In the genomic region with DNA sequence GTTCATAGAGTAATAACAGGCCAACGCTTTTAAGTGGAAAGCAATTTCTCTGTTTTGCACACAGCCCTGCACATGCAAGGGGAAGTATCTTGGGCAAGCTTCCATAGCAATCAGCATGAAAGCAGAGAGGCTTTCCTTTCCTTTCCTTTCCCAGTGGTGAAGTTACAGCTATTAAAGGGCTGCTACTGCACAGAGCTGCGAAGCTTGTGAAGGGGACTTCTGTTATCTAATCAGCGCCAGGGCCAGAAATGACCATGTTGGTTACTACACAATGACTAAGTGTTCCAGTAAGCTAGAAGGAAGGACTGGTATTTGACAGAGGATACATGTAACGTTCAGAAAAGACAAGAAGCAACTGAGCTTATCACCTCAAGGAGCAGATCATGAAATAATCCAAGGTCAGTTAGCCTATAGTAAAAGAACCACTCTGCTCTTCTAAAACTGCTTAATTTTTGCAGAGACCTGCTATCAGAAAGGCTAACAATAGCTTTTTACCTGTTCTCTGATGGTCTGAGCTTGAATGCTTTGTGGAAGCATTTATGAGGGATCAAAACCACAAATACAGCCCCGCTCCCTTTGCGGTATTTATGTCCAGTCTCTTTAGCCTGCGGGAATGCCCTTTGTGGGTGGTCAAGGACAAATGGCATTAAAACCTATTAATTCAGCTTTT, we compare ENCODE assay signal across 8 cellular contexts. TPM values are rescaled to one million over a fixed set of nuclear protein-coding genes. Genes with fewer than 3 reads are reported as not detected.
DNase-seq lines count a peak whose midpoint lies in the region; ATAC-seq, FAIRE-seq and TF ChIP-seq lines count a peak whose summit lies in the region.

No MANE protein-coding gene starts in this region.

- peak; percentile 65 for TF ChIP-seq POLR2A in K562 (conservative IDR thresholded peaks at IDR 0.05)

- no peaks in the 10 kb centered on the region for H3K9me1 ChIP-seq in K562 (ENCODE audit: control insufficient read depth, insufficient read depth, low read length)

- H3K9me3 ChIP-seq in K562 (replicated peaks; ENCODE audit: control insufficient read depth, insufficient read depth, low read depth, low read length): no peaks in the 10 kb centered on the region
- no peaks in the 10 kb centered on the region for H3K9me3 ChIP-seq in mesodermal cell (ENCODE audit: control insufficient read depth, low read length)

- intact Hi-C loops in K562 (cut with micrococcal nuclease): loop anchor here (1.0 to 2.0 kb wide), 2 partner anchors 13 to 45 kb away; a partner anchor contains a TSS

- H3K27ac ChIP-seq in K562 (ENCODE audit: extremely low read depth, low read depth, low read length) (peak overlapping the region; percentile 97), mesodermal cell (ENCODE audit: low read depth, low read length, severe bottlenecking) (peak overlapping the region; percentile 91)

- peak; percentile 80 for DNase-seq in EH (ENCODE audit: low read depth)
- DNase-seq in K562 (ENCODE audit: extremely low read depth in 1 of 4, low spot score in 3 of 4): peak; percentile 65 to 96 (median 78)
- no peak for DNase-seq in NCI-H187 (lab: John Stamatoyannopoulos, UW)
- no peak for DNase-seq in activated naive CD4-positive, alpha-beta T cell treated with anti-CD3 and anti-CD28 coated beads, Interleukin-2, amount 50 U/mL, for 16 hours

- no TSS peak for BruUV-seq in K562 (replicated peaks; lab: Mats Ljungman, UMichigan)

- H4K20me1 ChIP-seq in K562 (replicated peaks; ENCODE audit: control insufficient read depth, insufficient read depth, low read length): no peaks in the 10 kb centered on the region

- peaks cover 94% of the 10 kb centered on the region for H3K79me2 ChIP-seq in K562 (ENCODE audit: control insufficient read depth, insufficient read depth, low read length)

- TF ChIP-seq EP300 in K562 (IDR thresholded peaks at IDR 0.05; ENCODE audit: low read length): peak; percentile 99

- peak overlapping the region in 1 of 2 experiments; percentile 86; a peak in 2 of 4 replicates for H3K9ac ChIP-seq in K562 (ENCODE audit: insufficient read depth in 1 of 2, low read depth in 2 of 2, low read length in 2 of 2)

- no peak for TF ChIP-seq CTCF in K562 (IDR thresholded peaks at IDR 0.05 in 2 of 3, conservative IDR thresholded peaks at IDR 0.05 in 1 of 3; ENCODE audit: insufficient read depth in 2 of 3, low read depth in 1 of 3, low read length in 3 of 3)

- H3K36me3 ChIP-seq in K562 (ENCODE audit: control insufficient read depth, insufficient read depth, low read length) (no peaks in the 10 kb centered on the region; the same call in 1 of the 3 replicates), mesodermal cell (ENCODE audit: control insufficient read depth, insufficient read depth, low read length) (no peaks in the 10 kb centered on the region)

- POLR2A ChIA-PET in K562 (lab: Yijun Ruan, JAX): interaction anchor here (0.6 to 5.5 kb wide), 22 partner anchors 10 to 1495 kb away, joined by 3 to 67 read pairs (median 4); no protein-coding TSS in a partner anchor

- peak; percentile 65 for ATAC-seq in HG03460 (IDR thresholded peaks at IDR 0.05; ENCODE audit: unreplicated experiment)
- ATAC-seq in K562: peak; percentile 92
- no peak for ATAC-seq in GM21723 (IDR thresholded peaks at IDR 0.05; ENCODE audit: unreplicated experiment)
- ATAC-seq in HG02571 (IDR thresholded peaks at IDR 0.05; ENCODE audit: unreplicated experiment): no peak

- 1% methylated on average over 7 of the region's 7 CpGs for WGBS in K562 (ENCODE audit: insufficient coverage, low coverage, missing lambda C conversion rate)
- 60 to 68% methylated on average over 3 to 4 of the region's 7 CpGs for WGBS in mesodermal cell (ENCODE audit: insufficient coverage in 2 of 2), 2 experiments

- H3K27me3 ChIP-seq in K562 (ENCODE audit: control insufficient read depth in 2 of 2, insufficient read depth in 2 of 2, low read length in 2 of 2): no peaks in the 10 kb centered on the region

- H3K4me3 ChIP-seq in K562 (peak overlapping the region; percentile 24; the same call in 1 of the 2 replicates), mesodermal cell (ENCODE audit: extremely low read depth, insufficient read depth, low read length, poor library complexity, severe bottlenecking) (no peak overlapping the region)

- H3K4me2 ChIP-seq in K562 (ENCODE audit: insufficient read depth, low read length): peak overlapping the region; percentile 85

- in situ Hi-C loops in K562 (cut with MboI): no loop called here

- peaks cover 47 to 91% of the 10 kb centered on the region in 2 experiments for H3K4me1 ChIP-seq in K562 (replicated peaks in 1 of 2; ENCODE audit: control insufficient read depth in 2 of 2, insufficient read depth in 2 of 2, low read length in 2 of 2)
- H3K4me1 ChIP-seq in mesodermal cell (ENCODE audit: control insufficient read depth, insufficient read depth, low read length, poor library complexity, severe bottlenecking): peaks cover 46% of the 10 kb centered on the region

- CTCF ChIA-PET in K562 (lab: Yijun Ruan, JAX; ENCODE audit: low intra/inter-chr PET ratio): no interaction called here

- FAIRE-seq in K562 (lab: Jason Lieb, UNC): peak; percentile 99

- peak in 1 of 2 experiments; percentile 50 for TF ChIP-seq RAD21 in K562 (CRISPR knock-in tag; conservative IDR thresholded peaks at IDR 0.05 in 1 of 2, IDR thresholded peaks at IDR 0.05 in 1 of 2)

- peak overlapping the region; percentile 48 for H2AFZ ChIP-seq in K562 (ENCODE audit: low read depth, low read length)

TF ChIP-seq in K562, 482 proteins besides CTCF, POLR2A, EP300 and RAD21 (continues in another document):
- TF ChIP-seq JUND (IDR thresholded peaks at IDR 0.05; ENCODE audit: borderline replicate concordance, low read depth, low read length): peak; percentile 90
- TF ChIP-seq JUND (tag; IDR thresholded peaks at IDR 0.05; ENCODE audit: borderline replicate concordance, low read depth, low read length): peak; percentile 84; the same call in 2 of the 3 replicates
- peak; percentile 51; the same call in 1 of the 2 replicates for TF ChIP-seq NFXL1 (CRISPR knock-in tag; IDR thresholded peaks at IDR 0.05)
- no peak for TF ChIP-seq KAT2B (IDR thresholded peaks at IDR 0.05; ENCODE audit: low read depth, low read length)
- peak; percentile 75 to 96; a peak in 3 of 4 replicates for TF ChIP-seq RCOR1 (IDR thresholded peaks at IDR 0.05; ENCODE audit: borderline replicate concordance in 1 of 2, low read depth in 2 of 2, low read length in 2 of 2)
- TF ChIP-seq RFX5 (IDR thresholded peaks at IDR 0.05; ENCODE audit: low read depth, low read length): 0 out of 2 replicates have a peak, but pooled peaks have one; percentile 40
- TF ChIP-seq ZNF431 (CRISPR knock-in tag; IDR thresholded peaks at IDR 0.05): no peak
- TF ChIP-seq, protein P1, sequence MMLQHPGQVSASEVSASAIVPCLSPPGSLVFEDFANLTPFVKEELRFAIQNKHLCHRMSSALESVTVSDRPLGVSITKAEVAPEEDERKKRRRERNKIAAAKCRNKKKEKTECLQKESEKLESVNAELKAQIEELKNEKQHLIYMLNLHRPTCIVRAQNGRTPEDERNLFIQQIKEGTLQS (IDR thresholded peaks at IDR 0.05): peak; percentile 84
- TF ChIP-seq, protein P1 (CRISPR knock-in tag; conservative IDR thresholded peaks at IDR 0.05): 0 out of 2 replicates have a peak, but pooled peaks have one; percentile 65
- TF ChIP-seq ESRRB (CRISPR knock-in tag; IDR thresholded peaks at IDR 0.05; ENCODE audit: borderline replicate concordance): no peak
- no peak for TF ChIP-seq MTF1 (CRISPR knock-in tag; IDR thresholded peaks at IDR 0.05; ENCODE audit: borderline replicate concordance)
- TF ChIP-seq ZNF24 (IDR thresholded peaks at IDR 0.05): peak; percentile 61; the same call in 1 of the 2 replicates
- peak; percentile 68; the same call in 1 of the 2 replicates for TF ChIP-seq TOE1 (IDR thresholded peaks at IDR 0.05; ENCODE audit: borderline replicate concordance)
- TF ChIP-seq TOE1 (CRISPR knock-in tag; IDR thresholded peaks at IDR 0.05; ENCODE audit: borderline replicate concordance, low read depth): no peak
- TF ChIP-seq ZNF133 (CRISPR knock-in tag; IDR thresholded peaks at IDR 0.05): no peak
- 0 out of 2 replicates have a peak, but pooled peaks have one; percentile 36 for TF ChIP-seq TCF7 (IDR thresholded peaks at IDR 0.05; ENCODE audit: borderline replicate concordance)

RNA-seq across cellular contexts. Expression of a gene that starts 45.9 kb away (rescaled TPM):
- 267 and 295 TPM in 2 replicates for total RNA-seq in K562 (2011; cell fraction: chromatin; rRNA removed; ENCODE audit: low replicate concordance)
- 202 and 204 TPM in 2 replicates for total RNA-seq in K562 (2011; cell fraction: nucleolus; rRNA removed)
- total RNA-seq in K562 (2011; cell fraction: nucleoplasm; rRNA removed): 277 and 388 TPM in 2 replicates
- total RNA-seq in K562 (2014; rRNA removed) (187 and 232 TPM in 2 replicates), K562 (2014; rRNA removed; fragmentation: Illumina TruSeq; extraction: Trizol) (82.2 and 82.5 TPM in 2 replicates), K562 (2015; rRNA removed; fragmentation: Illumina TruSeq; extraction: Trizol) (82.3 and 83.8 TPM in 2 replicates), K562 (2021) (91.8 and 94.0 TPM in 2 replicates)
- polyA plus RNA-seq in K562 (2011; rRNA removed) (69.8 and 89.6 TPM in 2 replicates), K562 (2014; fragmentation: Illumina TruSeq; extraction: Trizol) (61.5 and 69.7 TPM in 2 replicates), K562 (2014; fragmentation: Nextera tagmentation; extraction: Ambion mirVana) (10 to 100 TPM; 22.6 to 25.3 TPM), K562 (2014; rRNA removed) (63.2 and 82.2 TPM in 2 replicates)
- 58.5 and 88.3 TPM in 2 replicates for polyA plus RNA-seq in K562 (2011; cell fraction: cytosol; rRNA removed)
- polyA plus RNA-seq in K562 (2011; cell fraction: nucleus; rRNA removed): 74.4 and 107 TPM in 2 replicates
- 27.2 and 40.1 TPM in 2 replicates for polyA plus RNA-seq in K562 (2012)
- polyA minus RNA-seq in K562 (2011; rRNA and poly(A)+ RNA removed): 116 and 125 TPM in 2 replicates
- polyA minus RNA-seq in K562 (2011; cell fraction: cytosol; rRNA and poly(A)+ RNA removed): 75.6 and 79.4 TPM in 2 replicates
- 297 and 317 TPM in 2 replicates for polyA minus RNA-seq in K562 (2011; cell fraction: nucleus; rRNA and poly(A)+ RNA removed)
- 11.1 TPM for polyA plus RNA-seq in mesodermal cell (2013, experiment 1 of 2)
- polyA plus RNA-seq in mesodermal cell (2013, experiment 2 of 2): 11.7 TPM

Comparison
In these comparisons a context has a peak if more than half of its experiments do, and no peak if none do; other contexts are left out.
1. DNase-seq: peak in EH (single experiment) and K562 (4 of 4); none in NCI-H187 (0 of 2) and activated naive CD4-positive, alpha-beta T cell treated with anti-CD3 and anti-CD28 coated beads, Interleukin-2, amount 50 U/mL, for 16 hours (single experiment).
2. ATAC-seq: peak in HG03460 (single experiment) and K562 (single experiment); none in GM21723 (single experiment) and HG02571 (single experiment).